ENCODE assay signal across 22 cellular contexts in the genomic region with DNA sequence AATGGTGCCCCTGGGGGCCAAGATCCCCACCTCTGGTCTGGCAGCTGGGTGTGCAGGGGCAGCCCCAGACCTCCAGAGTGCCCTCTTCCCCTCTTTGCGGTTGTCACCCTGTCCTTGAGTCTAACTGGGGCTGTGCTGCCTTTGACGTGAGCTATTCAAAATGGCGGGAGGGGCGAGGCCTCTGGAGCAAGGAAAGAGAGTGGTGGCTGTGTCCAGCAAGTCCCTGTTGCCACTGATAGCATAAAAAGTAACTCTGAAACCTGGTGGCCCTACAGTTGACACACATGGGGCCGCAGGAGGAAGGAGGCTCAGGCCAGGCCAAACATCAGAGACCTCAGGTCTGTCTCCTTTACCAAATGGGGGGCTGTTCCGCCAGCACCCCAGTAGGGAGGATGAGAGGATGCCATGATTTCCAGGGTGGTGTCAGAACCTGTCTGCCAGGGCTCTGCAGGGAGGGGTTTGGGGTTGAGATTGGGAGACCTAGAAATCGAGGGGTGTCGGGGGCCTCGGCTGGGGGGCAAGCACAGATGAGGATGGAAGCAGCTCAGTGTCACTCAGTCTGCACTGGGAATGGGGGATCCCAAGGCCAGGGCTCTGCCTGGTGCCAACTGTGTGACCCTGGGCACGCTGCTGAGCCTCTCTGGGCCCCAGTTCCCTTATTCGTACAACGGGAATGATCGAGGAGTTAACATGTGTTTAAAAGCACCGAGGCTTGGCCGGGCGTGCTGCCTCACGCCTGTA. TPM values are rescaled to one million over a fixed set of nuclear protein-coding genes. Genes with fewer than 3 reads are reported as not detected.
DNase-seq lines count a peak whose midpoint lies in the region; ATAC-seq and TF ChIP-seq lines count a peak whose summit lies in the region.
"Had no signal": no experiment of that assay in that cellular context is flagged by ENCODE, and none has a peak within 500 bp of the region (broad histone marks: within the 10 kb centered on the region; RNA-seq: fewer than 3 reads in every experiment).

No MANE protein-coding gene starts in this region.

- TF ChIP-seq CTCF in lower lobe of right lung (IDR thresholded peaks at IDR 0.05): no peak

- H3K27me3 ChIP-seq in right cardiac atrium (ENCODE audit: control insufficient read depth, insufficient read depth) (no peaks in the 10 kb centered on the region), lower lobe of right lung (ENCODE audit: low read depth) (no peaks in the 10 kb centered on the region)
- H3K27me3 ChIP-seq: dorsolateral prefrontal cortex, neutrophil had no signal

- H3K4me1 ChIP-seq in right cardiac atrium (ENCODE audit: control insufficient read depth, insufficient read depth, low read length) (no peaks in the 10 kb centered on the region), lower lobe of right lung (no peaks in the 10 kb centered on the region)
- H3K4me1 ChIP-seq: psoas muscle had no signal

- no peak overlapping the region for H3K4me3 ChIP-seq in right cardiac atrium (ENCODE audit: low read length)
- no peak overlapping the region for H3K4me3 ChIP-seq in lower lobe of right lung
- H3K4me3 ChIP-seq: dorsolateral prefrontal cortex, psoas muscle had no signal

- WGBS in right cardiac atrium: 98% methylated on average over 17 of the region's 17 CpGs

- intact Hi-C loops in right cardiac atrium (cut with DNase I): no loop called here
- intact Hi-C loops in cardiac septum (cut with DNase I): no loop called here
- intact Hi-C loops in lower lobe of right lung (cut with DNase I): no loop called here
- intact Hi-C loops in posterior cingulate gyrus (cut with DNase I): no loop called here

- no peaks in the 10 kb centered on the region for H3K36me3 ChIP-seq in lower lobe of right lung
- H3K36me3 ChIP-seq: neutrophil had no signal

- H3K27ac ChIP-seq in right cardiac atrium (ENCODE audit: low read length) (no peak overlapping the region), lower lobe of right lung (no peak overlapping the region)
- H3K27ac ChIP-seq: dorsolateral prefrontal cortex, neutrophil, psoas muscle had no signal

- ATAC-seq in right cardiac atrium (no peak), lower lobe of right lung (no peak), HG03095 (IDR thresholded peaks at IDR 0.05; ENCODE audit: unreplicated experiment) (no peak)
- ATAC-seq: activated CD8-positive, alpha-beta memory T cell treated with anti-CD3 and anti-CD28 coated beads, Interleukin-2, amount 10 ng/mL, durations not matched to agents 7 days and 5 days; activated T-cell treated with anti-CD3 and anti-CD28 coated beads, Interleukin-2, amount 50 U/mL, for 4 hours; psoas muscle; T-cell had no signal

- H3K9me3 ChIP-seq in right cardiac atrium (ENCODE audit: control insufficient read depth, low read length) (no peaks in the 10 kb centered on the region), lower lobe of right lung (no peaks in the 10 kb centered on the region)
- H3K9me3 ChIP-seq: neutrophil, psoas muscle had no signal

- DNase-seq in right cardiac atrium: peak in 2 of 3 donors; percentile 12 to 27
- no peak for DNase-seq in cardiac septum (ENCODE audit: low spot score)
- peak; percentile 23 for DNase-seq in lower lobe of right lung
- peak in 7 of 10 donors; percentile 1 to 65 (median 8) for DNase-seq in posterior cingulate gyrus
- DNase-seq in DMS79 (lab: John Stamatoyannopoulos, UW): no peak
- no peak for DNase-seq in central memory CD4-positive, alpha-beta T cell
- DNase-seq: activated CD4-positive, alpha-beta T cell treated with anti-CD3 and anti-CD28 coated beads, Interleukin-2, amount 50 U/mL, for 4 hours; activated CD4-positive, CD25-positive, alpha-beta regulatory T cell; activated CD8-positive, alpha-beta memory T cell treated with anti-CD3 and anti-CD28 coated beads, Interleukin-2, amount 10 ng/mL, durations not matched to agents 7 days and 5 days; activated T-cell treated with anti-CD3 and anti-CD28 coated beads, Interleukin-2, amount 50 U/mL, for 4 hours; DMS 273 treated with DMSO at 0.1 percent for 48 hours; foreskin melanocyte; NCI-H1105; NCI-H187; NCI-H2171; NCI-H510A; stimulated activated naive CD4-positive, alpha-beta T cell had no signal

RNA-seq across cellular contexts. Expression of gene KCNQ1OT1, which starts 49.2 kb away (rescaled TPM):
- total RNA-seq in right cardiac atrium: under 1 TPM; 0.51 to 0.78 (median 0.55) TPM
- polyA plus RNA-seq in right cardiac atrium: 0.41 TPM
- 0.57 TPM for total RNA-seq in cardiac septum
- 1.6 TPM for total RNA-seq in lower lobe of right lung

Comparison
In these comparisons a context has a peak if more than half of its experiments do, and no peak if none do; other contexts are left out.
1. DNase-seq: peak in right cardiac atrium (2 of 3), lower lobe of right lung (single experiment) and posterior cingulate gyrus (7 of 10); none in cardiac septum (single experiment), DMS79 (single experiment) and central memory CD4-positive, alpha-beta T cell (single experiment).